Comparison of ENCODE assay signal across 11 cellular contexts in genomic region chr19:9885077-9885552, GRCh38. TPM values are rescaled to one million over a fixed set of nuclear protein-coding genes. Genes with fewer than 3 reads are reported as not detected.
DNase-seq lines count a peak whose midpoint lies in the region; ATAC-seq and TF ChIP-seq lines count a peak whose summit lies in the region.
"Had no signal": no experiment of that assay in that cellular context is flagged by ENCODE, and none has a peak within 500 bp of the region (broad histone marks: within the 10 kb centered on the region; RNA-seq: fewer than 3 reads in every experiment).

No MANE protein-coding gene starts in this region.

- no peaks in the 10 kb centered on the region for H3K27me3 ChIP-seq in body of pancreas
- H3K27me3 ChIP-seq: neutrophil had no signal

- no peaks in the 10 kb centered on the region for H3K4me1 Mint-ChIP-seq in HFFc6 (ENCODE audit: low read depth)
- H3K4me1 Mint-ChIP-seq: IgD-negative memory B cell had no signal

- H3K9me3 ChIP-seq in body of pancreas, result no peaks in the 10 kb centered on the region
- H3K9me3 ChIP-seq: neutrophil had no signal

- H3K27me3 Mint-ChIP-seq in HFFc6 (ENCODE audit: insufficient read depth), result peaks cover 24% of the 10 kb centered on the region

- H3K4me3 Mint-ChIP-seq in HFFc6, result no peak overlapping the region
- H3K4me3 Mint-ChIP-seq: IgD-negative memory B cell had no signal

- TF ChIP-seq CTCF in HFFc6 (IDR thresholded peaks at IDR 0.05), result peak; percentile 64
- peak in 1 of 7 experiments; percentile 17 for TF ChIP-seq CTCF in body of pancreas (IDR thresholded peaks at IDR 0.05)

- no peak for TF ChIP-seq POLR2A in body of pancreas (IDR thresholded peaks at IDR 0.05)

- ATAC-seq in body of pancreas (no peak), HG03460 (IDR thresholded peaks at IDR 0.05; ENCODE audit: unreplicated experiment) (no peak), GM21737 (IDR thresholded peaks at IDR 0.05; ENCODE audit: unreplicated experiment) (no peak), HG03457 (IDR thresholded peaks at IDR 0.05; ENCODE audit: unreplicated experiment) (no peak)

- no peak overlapping the region for H3K4me3 ChIP-seq in body of pancreas

- no peak overlapping the region for H3K27ac Mint-ChIP-seq in HFFc6
- H3K27ac Mint-ChIP-seq: IgD-negative memory B cell had no signal

- no peaks in the 10 kb centered on the region for H3K9me3 Mint-ChIP-seq in HFFc6

- intact Hi-C loops in body of pancreas (cut with DNase I), result no loop called here

- DNase-seq in HFFc6, result peak; percentile 10
- DNase-seq in body of pancreas, result peak in 3 of 4 donors; percentile 12 to 30 (median 26)
- DNase-seq in hypothalamus (lab: John Stamatoyannopoulos, UW), result peak in 36 of 51 donors; percentile 3 to 74 (median 30)
- peak in 29 of 49 donors; percentile 3 to 63 (median 33) for DNase-seq in substantia nigra (lab: John Stamatoyannopoulos, UW)
- DNase-seq in cortex of kidney (lab: John Stamatoyannopoulos, UW), result no peak

- 29 to 37% methylated on average over 3 to 8 of the region's 8 CpGs for WGBS in body of pancreas, 2 donors

- H3K36me3 ChIP-seq in body of pancreas (replicated peaks in 1 of 2; ENCODE audit: insufficient read depth in 1 of 2, low read depth in 2 of 2), result no peaks in the 10 kb centered on the region
- H3K36me3 ChIP-seq: neutrophil had no signal

- H3K27ac ChIP-seq in body of pancreas (no peak overlapping the region), substantia nigra (ENCODE audit: low read depth, low read length, poor library complexity, severe bottlenecking) (no peak overlapping the region)
- H3K27ac ChIP-seq: neutrophil, RWPE1 had no signal

- no peaks in the 10 kb centered on the region for H3K4me1 ChIP-seq in body of pancreas

- no peaks in the 10 kb centered on the region for H3K36me3 Mint-ChIP-seq in HFFc6 (ENCODE audit: low read depth)
- H3K36me3 Mint-ChIP-seq: IgD-negative memory B cell had no signal

RNA-seq across cellular contexts. Expression of gene PIN1, which starts 50.0 kb away (rescaled TPM):
- total RNA-seq in HFFc6 (2021; fragmentation: NEBNext Ultra II Directional; extraction: Animal tissue kit (Norgen Biotek cat#: 25700)), result 100 to 1,000 TPM; 113 to 153 (median 120) TPM
- 10 to 100 TPM; 22.7 to 27.0 TPM for total RNA-seq in body of pancreas

RNA-seq across cellular contexts. Expression of gene OLFM2, which starts 51.2 kb away (rescaled TPM):
- total RNA-seq in HFFc6 (2021; fragmentation: NEBNext Ultra II Directional; extraction: Animal tissue kit (Norgen Biotek cat#: 25700)), result 1 to 10 TPM; 1.9 to 7.0 (median 6.3) TPM
- total RNA-seq in body of pancreas, result 10 to 100 TPM in 1 of 2 donors, 1 to 10 TPM in 1; 3.1 to 11.9 TPM

RNA-seq across cellular contexts. Expression of gene UBL5, which starts 57.4 kb away (rescaled TPM):
- total RNA-seq in HFFc6 (2021; fragmentation: NEBNext Ultra II Directional; extraction: Animal tissue kit (Norgen Biotek cat#: 25700)), result 100 to 1,000 TPM; 365 to 483 (median 418) TPM
- total RNA-seq in body of pancreas, result 100 to 1,000 TPM; 113 to 120 TPM

Comparison
In these comparisons a context has a peak if more than half of its experiments do, and no peak if none do; other contexts are left out.
1. RNA of gene PIN1, which starts 50.0 kb away (total RNA-seq): 113 to 153 TPM in HFFc6; 22.7 to 27.0 TPM in body of pancreas; every median in the first group is over 4 times any median in the second.